In genomic region chr11:134289789-134290188, GRCh38 we compare ENCODE assay signal across 22 cellular contexts. TPM values are rescaled to one million over a fixed set of nuclear protein-coding genes. Genes with fewer than 3 reads are reported as not detected.
"Had no signal": no experiment of that assay in that cellular context is flagged by ENCODE, and none has a peak within 500 bp of the region (broad histone marks: within the 10 kb centered on the region; RNA-seq: fewer than 3 reads in every experiment).

No MANE protein-coding gene starts in this region.

- H3K4me1 Mint-ChIP-seq: naive thymus-derived CD4-positive, alpha-beta T cell; T-cell had no signal

- ATAC-seq: activated CD4-positive, CD25-positive, alpha-beta regulatory T cell treated with anti-CD3 and anti-CD28 coated beads, Interleukin-2, amount 50 U/mL, for 24 hours; effector memory CD8-positive, alpha-beta T cell; mucosa of descending colon; naive thymus-derived CD4-positive, alpha-beta T cell; T-cell had no signal

- H3K36me3 ChIP-seq: heart left ventricle, transverse colon had no signal

- H3K27me3 ChIP-seq: transverse colon had no signal

- H3K9me3 Mint-ChIP-seq: activated T-helper 1 cell treated with anti-CD3 and anti-CD28 coated beads, Interleukin-12 subunit alpha, Interleukin-12 subunit beta, Interleukin-2, Interleukin-4 antibody, amounts not matched to agents 30 ng/mL and 10 ng/mL and 1 ng/mL, durations not matched to agents 14 hours and 24 hours and 36 hours; dendritic cell treated with granulocyte-macrophage colony-stimulating factor and Interleukin-4, amounts not matched to agents 40 ng/mL and 50 ng/mL, for 4 days; effector memory CD8-positive, alpha-beta T cell; naive thymus-derived CD4-positive, alpha-beta T cell; T-cell had no signal

- H3K4me1 ChIP-seq: heart left ventricle, transverse colon had no signal

- H3K9me3 ChIP-seq: heart left ventricle, mucosa of descending colon, transverse colon had no signal

- H3K36me3 Mint-ChIP-seq: T-cell had no signal

- H3K27me3 Mint-ChIP-seq: naive thymus-derived CD4-positive, alpha-beta T cell; T-cell had no signal

- H3K4me3 ChIP-seq: heart left ventricle, mucosa of descending colon, transverse colon had no signal

- H3K27ac ChIP-seq: epithelial cell of prostate, heart left ventricle, transverse colon had no signal

- H3K4me3 Mint-ChIP-seq: activated T-helper 1 cell treated with anti-CD3 and anti-CD28 coated beads, Interleukin-12 subunit alpha, Interleukin-12 subunit beta, Interleukin-2, Interleukin-4 antibody, amounts not matched to agents 30 ng/mL and 10 ng/mL and 1 ng/mL, durations not matched to agents 14 hours and 24 hours and 36 hours; dendritic cell treated with granulocyte-macrophage colony-stimulating factor and Interleukin-4, amounts not matched to agents 40 ng/mL and 50 ng/mL, for 4 days; effector memory CD8-positive, alpha-beta T cell; naive thymus-derived CD4-positive, alpha-beta T cell; T-cell had no signal

- FAIRE-seq: small intestine had no signal

- DNase-seq: activated CD4-positive, alpha-beta T cell treated with anti-CD3 and anti-CD28 coated beads, Interleukin-2, amount 50 U/mL, for 48 hours; activated naive CD4-positive, alpha-beta T cell treated with Interleukin-2 at 50 U/mL for 16 hours; anterior cingulate cortex; cerebellar nuclear complex; effector memory CD8-positive, alpha-beta T cell; foreskin melanocyte; heart left ventricle; mucosa of descending colon; naive thymus-derived CD4-positive, alpha-beta T cell; small intestine; stimulated activated CD4-positive, alpha-beta T cell treated with anti-CD3 and anti-CD28 coated beads, Interleukin-4, amount 100 ng/mL, for 4 hours; stimulated activated CD8-positive, alpha-beta memory T cell treated with anti-CD3 and anti-CD28 coated beads, Interleukin-4, amount 100 ng/mL, for 48 hours; stimulated activated naive CD4-positive, alpha-beta T cell treated with Interleukin-2 at 50 U/mL for 16 hours; T-helper 9 cell; transverse colon had no signal

- H3K27ac Mint-ChIP-seq: activated T-helper 1 cell treated with anti-CD3 and anti-CD28 coated beads, Interleukin-12 subunit alpha, Interleukin-12 subunit beta, Interleukin-2, Interleukin-4 antibody, amounts not matched to agents 30 ng/mL and 10 ng/mL and 1 ng/mL, durations not matched to agents 14 hours and 24 hours and 36 hours; dendritic cell treated with granulocyte-macrophage colony-stimulating factor and Interleukin-4, amounts not matched to agents 40 ng/mL and 50 ng/mL, for 4 days; naive thymus-derived CD4-positive, alpha-beta T cell; T-cell had no signal

RNA-seq across cellular contexts. Expression of gene GLB1L3, which starts 13.6 kb away (rescaled TPM):
- total RNA-seq: fibroblast of lung, heart left ventricle, renal cortical epithelial cell had no signal
- polyA plus RNA-seq: fibroblast of lung, heart left ventricle had no signal
